ENCODE assay signal across 16 cellular contexts in genomic region chr19:50215820-50216219, GRCh38. TPM values are rescaled to one million over a fixed set of nuclear protein-coding genes. Genes with fewer than 3 reads are reported as not detected.
DNase-seq lines count a peak whose midpoint lies in the region; ATAC-seq and TF ChIP-seq lines count a peak whose summit lies in the region.
"Had no signal": no experiment of that assay in that cellular context is flagged by ENCODE, and none has a peak within 500 bp of the region (broad histone marks: within the 10 kb centered on the region; RNA-seq: fewer than 3 reads in every experiment).

No MANE protein-coding gene starts in this region.

- DNase-seq in HCT116 (ENCODE audit: low read depth, low spot score) (no peak), neuronal stem cell (ENCODE audit: low spot score) (no peak), suprapubic skin (ENCODE audit: low spot score in 2 of 2) (no peak), amniotic stem cell (lab: John Stamatoyannopoulos, UW) (no peak), head of caudate nucleus (no peak)
- DNase-seq: COR-L47, HCEC 1CT, KBM-7, NCI-H1092, NCI-H1694 treated with DMSO at 0.1 percent for 48 hours had no signal

- H3K36me3 ChIP-seq in HCT116 (ENCODE audit: control insufficient read depth in 1 of 2, insufficient read depth in 2 of 2, low read length in 2 of 2), result peaks cover 2 to 18% of the 10 kb centered on the region in 2 experiments; a peak in 1 of 4 replicates
- H3K36me3 ChIP-seq in esophagus (ENCODE audit: control insufficient read depth in 2 of 2, insufficient read depth in 2 of 2, low read length in 1 of 2), result peaks cover 0 to 5% of the 10 kb centered on the region in 2 donors
- H3K36me3 ChIP-seq in neuronal stem cell (replicated peaks in 1 of 2; ENCODE audit: control insufficient read depth in 2 of 2, insufficient read depth in 2 of 2, low read length in 2 of 2), result peaks cover 0 to 2% of the 10 kb centered on the region in 2 donors
- H3K36me3 ChIP-seq in suprapubic skin, result peaks cover 2% of the 10 kb centered on the region

- TF ChIP-seq POLR2A in HCT116 (IDR thresholded peaks at IDR 0.05; ENCODE audit: borderline replicate concordance, extremely low read depth, insufficient read depth, insufficient read length) (no peak), suprapubic skin (IDR thresholded peaks at IDR 0.05) (no peak)

- H3K79me2 ChIP-seq in HCT116 (ENCODE audit: insufficient read depth, low read length), result no peaks in the 10 kb centered on the region

- POLR2A ChIA-PET in HCT116 (lab: Charles Lee), result interaction anchor here (1.0 kb wide), 1 partner anchor 11 kb away, joined by 5 read pairs; no protein-coding TSS in a partner anchor

- H3K4me1 ChIP-seq in HCT116 (ENCODE audit: control insufficient read depth in 1 of 2, insufficient read depth in 2 of 2, low read length in 2 of 2), result peaks cover 22 to 28% of the 10 kb centered on the region in 2 experiments
- no peaks in the 10 kb centered on the region for H3K4me1 ChIP-seq in esophagus (ENCODE audit: control insufficient read depth in 2 of 2, insufficient read depth in 2 of 2, low read length in 1 of 2)
- H3K4me1 ChIP-seq in neuronal stem cell (ENCODE audit: control insufficient read depth in 2 of 2, insufficient read depth in 1 of 2, low read depth in 1 of 2, low read length in 2 of 2), result peaks cover 0 to 6% of the 10 kb centered on the region in 2 donors
- H3K4me1 ChIP-seq in suprapubic skin, result peaks cover 17% of the 10 kb centered on the region

- H3K9me2 ChIP-seq in HCT116 (ENCODE audit: insufficient read depth), result no peaks in the 10 kb centered on the region

- H4K20me1 ChIP-seq in HCT116 (ENCODE audit: insufficient read depth), result no peaks in the 10 kb centered on the region

- CTCF ChIA-PET in HCT116 (lab: Charles Lee), result interaction anchor here (2.1 kb wide), 1 partner anchor 11 kb away, joined by 7 read pairs; no protein-coding TSS in a partner anchor

- no peak overlapping the region for H4K91ac ChIP-seq in neuronal stem cell (ENCODE audit: low read depth, low read length, poor library complexity)

- H2AK5ac ChIP-seq in neuronal stem cell (ENCODE audit: low read depth, low read length), result no peak overlapping the region

- H2BK120ac ChIP-seq in neuronal stem cell (ENCODE audit: low read depth, low read length), result no peak overlapping the region

- no peak for TF ChIP-seq RAD21 in HCT116 (IDR thresholded peaks at IDR 0.05; ENCODE audit: low read depth)

- no peak for TF ChIP-seq CTCF in HCT116 (IDR thresholded peaks at IDR 0.05 in 2 of 3, conservative IDR thresholded peaks at IDR 0.05 in 1 of 3; ENCODE audit: borderline replicate concordance in 1 of 3, insufficient read depth in 1 of 3, low read depth in 2 of 3, low read length in 2 of 3)
- TF ChIP-seq CTCF in suprapubic skin (IDR thresholded peaks at IDR 0.05), result no peak

- no peaks in the 10 kb centered on the region; a peak in 1 of 4 replicates for H3K9me3 ChIP-seq in HCT116 (ENCODE audit: control insufficient read depth in 1 of 2, insufficient read depth in 1 of 2, low read depth in 1 of 2, low read length in 2 of 2)
- H3K9me3 ChIP-seq in esophagus (ENCODE audit: control insufficient read depth in 2 of 2, insufficient read depth in 1 of 2, low read depth in 1 of 2, low read length in 1 of 2), result no peaks in the 10 kb centered on the region
- peaks cover 0 to 9% of the 10 kb centered on the region in 2 donors for H3K9me3 ChIP-seq in neuronal stem cell (replicated peaks in 1 of 2; ENCODE audit: control insufficient read depth in 2 of 2, insufficient read depth in 1 of 2, low read depth in 1 of 2, low read length in 2 of 2)
- H3K9me3 ChIP-seq in suprapubic skin, result no peaks in the 10 kb centered on the region

- no peak overlapping the region for H2BK15ac ChIP-seq in neuronal stem cell (ENCODE audit: low read length)

- TSS peak; percentile 29 for BruUV-seq in HCT116 (replicated peaks; lab: Mats Ljungman, UMichigan)

- H3K18ac ChIP-seq in neuronal stem cell (ENCODE audit: low read length), result no peak overlapping the region

- no peaks in the 10 kb centered on the region for H3K79me1 ChIP-seq in neuronal stem cell (ENCODE audit: low read depth, low read length)

- H3K27me3 ChIP-seq in HCT116 (ENCODE audit: insufficient read depth, low read length) (no peaks in the 10 kb centered on the region), esophagus (ENCODE audit: control insufficient read depth in 1 of 2, insufficient read depth in 2 of 2, low read length in 2 of 2) (no peaks in the 10 kb centered on the region), neuronal stem cell (ENCODE audit: control insufficient read depth in 3 of 3, insufficient read depth in 3 of 3, low read depth in 1 of 3, low read length in 3 of 3) (no peaks in the 10 kb centered on the region), suprapubic skin (no peaks in the 10 kb centered on the region)

- H3K14ac ChIP-seq in neuronal stem cell (ENCODE audit: low read length), result no peak overlapping the region

- H2BK5ac ChIP-seq in neuronal stem cell (ENCODE audit: low read length), result peak overlapping the region; percentile 32

- no peak overlapping the region for H3K4ac ChIP-seq in neuronal stem cell (ENCODE audit: low read length)

- H3K4me3 ChIP-seq in HCT116 (replicated peaks in 1 of 2; ENCODE audit: low read depth in 1 of 2, low read length in 2 of 2) (peak overlapping the region; percentile 15 to 50; a peak in 3 of 4 replicates), esophagus (ENCODE audit: low read depth in 1 of 2, low read length in 2 of 2) (no peak overlapping the region), neuronal stem cell (ENCODE audit: low read length in 2 of 2) (no peak overlapping the region), suprapubic skin (no peak overlapping the region)

- no peak for TF ChIP-seq EP300 in suprapubic skin (IDR thresholded peaks at IDR 0.05)

- intact Hi-C loops in HCT116 (cut with micrococcal nuclease), result no loop called here
- intact Hi-C loops in head of caudate nucleus (cut with DNase I), result no loop called here

- RAD21 ChIA-PET in HCT116 (lab: Charles Lee; ENCODE audit: low non-redundant PET in 1 of 2, low total read pairs in 2 of 2, uncharacterized antibody in 2 of 2, unreplicated experiment in 2 of 2), result no interaction called here

- 0 out of 2 replicates have a peak, but pooled peaks have one; percentile 8 for ATAC-seq in HCT116
- ATAC-seq in GM21360 (IDR thresholded peaks at IDR 0.05; ENCODE audit: unreplicated experiment), result no peak
- ATAC-seq in GM19397 (IDR thresholded peaks at IDR 0.05; ENCODE audit: unreplicated experiment), result no peak

- H3K4me2 ChIP-seq in HCT116 (ENCODE audit: low read length) (peak overlapping the region; percentile 85), neuronal stem cell (ENCODE audit: insufficient read depth, low read length, poor library complexity, severe bottlenecking) (no peak overlapping the region)

- no peak overlapping the region for H2BK12ac ChIP-seq in neuronal stem cell (ENCODE audit: low read length)

- H3K27ac ChIP-seq in HCT116 (ENCODE audit: low read depth, low read length) (peak overlapping the region; percentile 54), esophagus (ENCODE audit: low read depth in 2 of 2, low read length in 1 of 2) (peak overlapping the region; percentile 47 to 57), neuronal stem cell (replicated peaks; ENCODE audit: low read length) (no peak overlapping the region), suprapubic skin (peak overlapping the region; percentile 63)
- H3K27ac ChIP-seq: C4-2B, RWPE1 had no signal

- H4K8ac ChIP-seq in neuronal stem cell (ENCODE audit: low read depth, low read length), result no peak overlapping the region

- WGBS in esophagus, 2 donors, result 81 to 88% methylated on average over 3 of the region's 3 CpGs
- no CpG with 5 or more reads among the region's 3 CpGs for WGBS in neuronal stem cell (ENCODE audit: extremely low coverage in 2 of 2, insufficient read length in 2 of 2, insufficient replicate concordance in 1 of 2), 2 donors
- WGBS in suprapubic skin, result 67% methylated on average over 2 of the region's 3 CpGs

- H3K23ac ChIP-seq in neuronal stem cell (ENCODE audit: low read depth, low read length, poor library complexity), result no peak overlapping the region

- no peak overlapping the region for H2AFZ ChIP-seq in HCT116 (ENCODE audit: low read depth, low read length, poor library complexity, severe bottlenecking)
- H2AFZ ChIP-seq in neuronal stem cell (ENCODE audit: low read length), result no peak overlapping the region

- H3K9ac ChIP-seq in HCT116 (ENCODE audit: low read length), result peak overlapping the region; percentile 50
- H3K9ac ChIP-seq in neuronal stem cell (ENCODE audit: low read depth, low read length, poor library complexity), result no peak overlapping the region

TF ChIP-seq in HCT116, 20 proteins besides CTCF, POLR2A, EP300 and RAD21 (continues in another document):
- TF ChIP-seq MAX (IDR thresholded peaks at IDR 0.05) (no peak), ZBTB33 (IDR thresholded peaks at IDR 0.05; ENCODE audit: extremely low read depth, insufficient replicate concordance, low read length) (no peak)

RNA-seq across cellular contexts. Expression of gene MYH14, which starts 12.4 kb away (rescaled TPM):
- 60.1 TPM for total RNA-seq in HCT116 (2021; ENCODE audit: unreplicated experiment)
- 56.7 and 59.5 TPM in 2 replicates for polyA plus RNA-seq in HCT116 (2012)
- polyA plus RNA-seq in esophagus, result 100 to 1,000 TPM in 1 of 2 donors, 10 to 100 TPM in 1; 72.9 to 110 TPM
- polyA plus RNA-seq in neuronal stem cell (2013, experiment 1 of 2), result 4.1 TPM
- 4.0 TPM for polyA plus RNA-seq in neuronal stem cell (2013, experiment 2 of 2)
- 100 to 1,000 TPM in 3 of 4 donors, 10 to 100 TPM in 1; 84.8 to 116 (median 104) TPM for total RNA-seq in suprapubic skin
- total RNA-seq: OCI-LY7 had no signal

RNA-seq across cellular contexts. Expression of gene IZUMO2, which starts 52.7 kb away (rescaled TPM):
- total RNA-seq in HCT116 (2021; ENCODE audit: unreplicated experiment) (not detected), suprapubic skin (not detected)
- polyA plus RNA-seq in HCT116 (2012), result not detected in 2 replicates
- not detected for polyA plus RNA-seq in esophagus
- polyA plus RNA-seq in neuronal stem cell (2013, experiment 1 of 2), result 1.7 TPM
- 1.9 TPM for polyA plus RNA-seq in neuronal stem cell (2013, experiment 2 of 2)
- total RNA-seq: OCI-LY7 had no signal

Comparison
In these comparisons a context has a peak if more than half of its experiments do, and no peak if none do; other contexts are left out.
1. H3K4me3 ChIP-seq: peak in HCT116 (2 of 2); none in esophagus (0 of 2), neuronal stem cell (0 of 2) and suprapubic skin (single experiment).